ENCODE assay signal across 10 cellular contexts in the genomic region with DNA sequence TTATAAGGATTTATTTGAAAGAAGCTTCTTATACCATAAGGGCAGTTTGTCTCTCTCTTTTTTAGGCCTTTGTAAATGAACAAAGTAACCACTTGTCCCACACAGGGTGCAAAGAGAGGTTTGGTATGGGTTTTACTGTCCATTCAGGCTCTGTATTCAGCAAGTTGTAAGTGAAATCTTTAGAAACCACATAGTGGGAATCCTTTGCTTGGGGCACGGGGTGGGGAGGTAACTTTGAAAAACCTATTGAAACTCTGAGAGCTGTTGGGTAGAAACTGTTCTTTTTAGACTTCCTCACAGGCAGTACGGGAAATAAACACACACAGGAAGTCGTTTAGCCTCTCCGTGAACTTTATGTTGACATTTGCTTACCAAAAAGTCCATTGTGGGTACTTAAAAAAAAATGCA.
DNase-seq lines count a peak whose midpoint lies in the region; ATAC-seq, FAIRE-seq and TF ChIP-seq lines count a peak whose summit lies in the region.
"Had no signal": no experiment of that assay in that cellular context is flagged by ENCODE, and none has a peak within 500 bp of the region (broad histone marks: within the 10 kb centered on the region; RNA-seq: fewer than 3 reads in every experiment).

No MANE protein-coding gene starts in this region.

- in situ Hi-C loops in HepG2 (cut with HindIII; ENCODE audit: extremely low pct_ligation_motif_present, low pct_unique_long_range_greater_than_20kb), result no loop called here

- TF ChIP-seq POLR2A in HepG2 (IDR thresholded peaks at IDR 0.05; ENCODE audit: insufficient read depth in 1 of 2, low read depth in 2 of 2, low read length in 2 of 2) (no peak), upper lobe of left lung (IDR thresholded peaks at IDR 0.05) (no peak)

- H3K27me3 ChIP-seq in liver (ENCODE audit: control insufficient read depth in 4 of 4, insufficient read depth in 4 of 4, low read length in 3 of 4), result no peaks in the 10 kb centered on the region
- H3K27me3 ChIP-seq in HepG2 (ENCODE audit: control insufficient read depth in 1 of 2, insufficient read depth in 2 of 2, low read length in 2 of 2), result no peaks in the 10 kb centered on the region
- no peaks in the 10 kb centered on the region for H3K27me3 ChIP-seq in hepatocyte
- no peaks in the 10 kb centered on the region for H3K27me3 ChIP-seq in upper lobe of left lung

- H3K9me3 ChIP-seq in liver (ENCODE audit: control insufficient read depth in 4 of 4, low read length in 3 of 4), result no peaks in the 10 kb centered on the region
- H3K9me3 ChIP-seq in HepG2 (ENCODE audit: low read length), result no peaks in the 10 kb centered on the region
- H3K9me3 ChIP-seq in hepatocyte (ENCODE audit: low read depth), result no peaks in the 10 kb centered on the region
- H3K9me3 ChIP-seq in upper lobe of left lung, result no peaks in the 10 kb centered on the region

- TF ChIP-seq EP300 in HepG2 (IDR thresholded peaks at IDR 0.05; ENCODE audit: low read depth in 2 of 2, low read length in 2 of 2) (no peak), HepG2 (CRISPR knock-in tag; IDR thresholded peaks at IDR 0.05; ENCODE audit: borderline replicate concordance) (no peak), upper lobe of left lung (IDR thresholded peaks at IDR 0.05) (peak in 1 of 4 donors; percentile 54)

- H3K4me3 ChIP-seq in liver (ENCODE audit: low read depth in 1 of 3, low read length in 3 of 3) (no peak overlapping the region), HepG2 (replicated peaks in 1 of 3; ENCODE audit: insufficient read depth in 1 of 3, low read depth in 2 of 3, low read length in 3 of 3) (no peak overlapping the region), hepatocyte (no peak overlapping the region), upper lobe of left lung (no peak overlapping the region)

- no peak overlapping the region for H3K9ac ChIP-seq in liver (ENCODE audit: low read depth in 1 of 2, low read length in 2 of 2)
- H3K9ac ChIP-seq in HepG2 (ENCODE audit: insufficient read depth, low read depth, low read length), result no peak overlapping the region

- peaks cover 9% of the 10 kb centered on the region for H3K36me3 Mint-ChIP-seq in T-helper 1 cell treated with Interleukin-12 subunit alpha and Interleukin-12 subunit beta and Interleukin-4 antibody, amounts not matched to agents 30 μg/mL and 1 μg/mL, for 36 hours (ENCODE audit: low read depth)
- H3K36me3 Mint-ChIP-seq: memory B cell had no signal

- peak overlapping the region in 1 of 2 donors; percentile 35 for H3K27ac ChIP-seq in liver (ENCODE audit: low read depth in 1 of 2, low read length in 2 of 2)
- H3K27ac ChIP-seq in HepG2 (ENCODE audit: extremely low read length, insufficient read depth, low read length), result no peak overlapping the region
- peak overlapping the region; percentile 75 for H3K27ac ChIP-seq in hepatocyte
- H3K27ac ChIP-seq in upper lobe of left lung, result peak overlapping the region in 3 of 4 donors; percentile 54 to 77 (median 59)

- FAIRE-seq in HepG2 (lab: Jason Lieb, UNC), result no peak

- no TSS peak for BruUV-seq in HepG2 (replicated peaks; lab: Mats Ljungman, UMichigan)

- ATAC-seq in HepG2 (no peak), upper lobe of left lung (ENCODE audit: low FRiP score in 2 of 2) (no peak)

- TF ChIP-seq CTCF in liver (IDR thresholded peaks at IDR 0.05; ENCODE audit: low read depth, low read length, missing input control) (no peak), HepG2 (CRISPR knock-in tag; IDR thresholded peaks at IDR 0.05) (no peak), hepatocyte (IDR thresholded peaks at IDR 0.05; ENCODE audit: poor library complexity) (no peak), upper lobe of left lung (IDR thresholded peaks at IDR 0.05) (no peak)

- peak in 1 of 2 donors; percentile 19 for TF ChIP-seq RAD21 in liver (IDR thresholded peaks at IDR 0.05)
- TF ChIP-seq RAD21 in HepG2 (CRISPR knock-in tag; IDR thresholded peaks at IDR 0.05), result no peak

- H2AFZ ChIP-seq in HepG2 (ENCODE audit: low read length) (no peak overlapping the region), hepatocyte (peak overlapping the region; percentile 12)

- H3K4me3 Mint-ChIP-seq in T-helper 1 cell treated with Interleukin-12 subunit alpha and Interleukin-12 subunit beta and Interleukin-4 antibody, amounts not matched to agents 30 μg/mL and 1 μg/mL, for 36 hours, result peak overlapping the region; percentile 7
- H3K4me3 Mint-ChIP-seq: B cell, memory B cell had no signal

- H3K4me2 ChIP-seq in HepG2 (ENCODE audit: low read depth, low read length) (no peak overlapping the region), hepatocyte (peak overlapping the region; percentile 49)

- H3K36me3 ChIP-seq in liver (ENCODE audit: control insufficient read depth in 4 of 4, insufficient read depth in 3 of 4, low read depth in 1 of 4, low read length in 3 of 4) (no peaks in the 10 kb centered on the region), HepG2 (replicated peaks in 1 of 2; ENCODE audit: control insufficient read depth in 1 of 2, insufficient read depth in 2 of 2, low read length in 2 of 2) (no peaks in the 10 kb centered on the region), hepatocyte (replicated peaks; ENCODE audit: insufficient read depth, low read depth) (no peaks in the 10 kb centered on the region), upper lobe of left lung (no peaks in the 10 kb centered on the region)

- intact Hi-C loops in HepG2 (cut with micrococcal nuclease; ENCODE audit: unreplicated experiment), result no loop called here

- CTCF ChIA-PET in HepG2 (lab: Yijun Ruan, JAX; ENCODE audit: low intra/inter-chr PET ratio, low total read pairs), result no interaction called here

- no peaks in the 10 kb centered on the region for H3K27me3 Mint-ChIP-seq in T-helper 1 cell treated with Interleukin-12 subunit alpha and Interleukin-12 subunit beta and Interleukin-4 antibody, amounts not matched to agents 30 μg/mL and 1 μg/mL, for 36 hours (ENCODE audit: low read depth)
- H3K27me3 Mint-ChIP-seq: B cell, memory B cell had no signal

- no peaks in the 10 kb centered on the region for H3K9me2 ChIP-seq in hepatocyte (replicated peaks; ENCODE audit: insufficient read depth)

- peaks cover 8% of the 10 kb centered on the region for H3K9me3 Mint-ChIP-seq in T-helper 1 cell treated with Interleukin-12 subunit alpha and Interleukin-12 subunit beta and Interleukin-4 antibody, amounts not matched to agents 30 μg/mL and 1 μg/mL, for 36 hours

- no peaks in the 10 kb centered on the region for H3K79me2 ChIP-seq in HepG2 (ENCODE audit: insufficient read depth, low read length)
- no peaks in the 10 kb centered on the region for H3K79me2 ChIP-seq in hepatocyte

- H4K20me1 ChIP-seq in HepG2 (ENCODE audit: insufficient read depth, low read length) (no peaks in the 10 kb centered on the region), hepatocyte (ENCODE audit: insufficient read depth, poor library complexity, severe bottlenecking) (no peaks in the 10 kb centered on the region)

- WGBS in liver, result 44% methylated on average over 4 of the region's 4 CpGs
- WGBS in HepG2 (ENCODE audit: low lambda C conversion rate), result 5% methylated on average over 4 of the region's 4 CpGs
- WGBS in hepatocyte (ENCODE audit: low lambda C conversion rate, missing lambda C conversion rate), result 55% methylated on average over 4 of the region's 4 CpGs
- 16 to 18% methylated on average over 4 of the region's 4 CpGs for WGBS in upper lobe of left lung, 2 donors

- H3K27ac Mint-ChIP-seq in T-helper 1 cell treated with Interleukin-12 subunit alpha and Interleukin-12 subunit beta and Interleukin-4 antibody, amounts not matched to agents 30 μg/mL and 1 μg/mL, for 36 hours, result peak overlapping the region; percentile 71
- H3K27ac Mint-ChIP-seq: B cell, memory B cell had no signal

- POLR2A ChIA-PET in HepG2 (lab: Yijun Ruan, JAX), result no interaction called here

- H3K4me1 ChIP-seq in liver (ENCODE audit: control insufficient read depth in 4 of 4, insufficient read depth in 4 of 4, low read length in 3 of 4) (no peaks in the 10 kb centered on the region), HepG2 (ENCODE audit: insufficient read depth, low read length) (no peaks in the 10 kb centered on the region), hepatocyte (ENCODE audit: insufficient read depth) (no peaks in the 10 kb centered on the region), upper lobe of left lung (peaks cover 10 to 14% (median 14%) of the 10 kb centered on the region in 4 donors)

- no peak for DNase-seq in HepG2 (ENCODE audit: low spot score)
- DNase-seq in hepatocyte (ENCODE audit: low spot score), result no peak
- DNase-seq in upper lobe of left lung, result no peak
- no peak for DNase-seq in DMS 273 treated with DMSO at 0.1 percent for 48 hours (lab: John Stamatoyannopoulos, UW)
- no peak for DNase-seq in NCI-H82 (lab: John Stamatoyannopoulos, UW)
- no peak for DNase-seq in C1 segment of cervical spinal cord (lab: John Stamatoyannopoulos, UW)

- H3K4me1 Mint-ChIP-seq in T-helper 1 cell treated with Interleukin-12 subunit alpha and Interleukin-12 subunit beta and Interleukin-4 antibody, amounts not matched to agents 30 μg/mL and 1 μg/mL, for 36 hours (ENCODE audit: low read depth), result peaks cover 16% of the 10 kb centered on the region
- H3K4me1 Mint-ChIP-seq: memory B cell had no signal

TF ChIP-seq in liver, 16 proteins besides CTCF, POLR2A, EP300 and RAD21:
- TF ChIP-seq FOXA2 (IDR thresholded peaks at IDR 0.05) (no peak), SP1 (IDR thresholded peaks at IDR 0.05) (peak; percentile 21), JUND (IDR thresholded peaks at IDR 0.05) (no peak), FOXA1 (IDR thresholded peaks at IDR 0.05) (no peak), TAF1 (conservative IDR thresholded peaks at IDR 0.05) (no peak), GABPA (IDR thresholded peaks at IDR 0.05 in 1 of 2, conservative IDR thresholded peaks at IDR 0.05 in 1 of 2) (peak in 1 of 2 donors; percentile 17), NR2F2 (IDR thresholded peaks at IDR 0.05) (peak; percentile 58), HNF4G (IDR thresholded peaks at IDR 0.05) (no peak), YY1 (IDR thresholded peaks at IDR 0.05) (no peak), RXRA (IDR thresholded peaks at IDR 0.05) (peak; percentile 46 to 49)

TF ChIP-seq in HepG2, 621 proteins besides CTCF, POLR2A, EP300 and RAD21 (continues in another document):
- TF ChIP-seq, protein P1, sequence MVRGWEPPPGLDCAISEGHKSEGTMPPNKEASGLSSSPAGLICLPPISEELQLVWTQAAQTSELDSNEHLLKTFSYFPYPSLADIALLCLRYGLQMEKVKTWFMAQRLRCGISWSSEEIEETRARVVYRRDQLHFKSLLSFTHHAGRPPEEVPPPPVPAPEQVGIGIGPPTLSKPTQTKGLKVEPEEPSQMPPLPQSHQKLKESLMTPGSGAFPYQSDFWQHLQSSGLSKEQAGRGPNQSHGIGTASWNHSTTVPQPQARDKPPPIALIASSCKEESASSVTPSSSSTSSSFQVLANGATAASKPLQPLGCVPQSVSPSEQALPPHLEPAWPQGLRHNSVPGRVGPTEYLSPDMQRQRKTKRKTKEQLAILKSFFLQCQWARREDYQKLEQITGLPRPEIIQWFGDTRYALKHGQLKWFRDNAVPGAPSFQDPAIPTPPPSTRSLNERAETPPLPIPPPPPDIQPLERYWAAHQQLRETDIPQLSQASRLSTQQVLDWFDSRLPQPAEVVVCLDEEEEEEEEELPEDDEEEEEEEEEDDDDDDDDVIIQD (CRISPR knock-in tag; IDR thresholded peaks at IDR 0.05; ENCODE audit: low read depth), result no peak
- no peak for TF ChIP-seq SP140L (CRISPR knock-in tag; IDR thresholded peaks at IDR 0.05; ENCODE audit: borderline replicate concordance)
